8 cellular contexts compared by ENCODE assay signal in genomic region chr3:57557088-57557537, GRCh38. TPM values are rescaled to one million over a fixed set of nuclear protein-coding genes. Genes with fewer than 3 reads are reported as not detected.
DNase-seq lines count a peak whose midpoint lies in the region; TF ChIP-seq lines count a peak whose summit lies in the region.

No MANE protein-coding gene starts in this region.

- H4K20me1 ChIP-seq in DOHH2 (ENCODE audit: control insufficient read depth, insufficient read depth, low read depth, low read length) = peaks cover 11% of the 10 kb centered on the region
- peaks cover 15% of the 10 kb centered on the region for H4K20me1 ChIP-seq in SU-DHL-6 (ENCODE audit: low read depth, low read length)

- H3F3A ChIP-seq in DOHH2 (ENCODE audit: control insufficient read depth, insufficient read depth) (no peaks in the 10 kb centered on the region), SU-DHL-6 (ENCODE audit: insufficient read depth) (peaks cover 11% of the 10 kb centered on the region)

- DNase-seq in HFFc6 (peak; percentile 34), astrocyte of the hippocampus (ENCODE audit: low read depth, low spot score) (peak; percentile 62), kidney epithelial cell (ENCODE audit: low read depth) (no peak), NCI-H510A (lab: John Stamatoyannopoulos, UW) (no peak), COR-L47 (lab: John Stamatoyannopoulos, UW) (no peak)
- peak in 2 of 3 donors; percentile 12 to 19 for DNase-seq in stimulated activated CD4-positive, alpha-beta T cell treated with anti-CD3 and anti-CD28 coated beads, TNF-alpha, amount 100 ng/mL, for 48 hours (ENCODE audit: low read depth in 3 of 3)

- H3K9me2 ChIP-seq in DOHH2 (replicated peaks; ENCODE audit: control insufficient read depth, low read length) = no peaks in the 10 kb centered on the region
- no peaks in the 10 kb centered on the region for H3K9me2 ChIP-seq in SU-DHL-6 (replicated peaks; ENCODE audit: insufficient read depth, low read length)

- H3K79me2 ChIP-seq in DOHH2 (ENCODE audit: control insufficient read depth, low read length) (peaks cover 77% of the 10 kb centered on the region), SU-DHL-6 (ENCODE audit: insufficient read depth, low read length) (peaks cover 56% of the 10 kb centered on the region)

- no peaks in the 10 kb centered on the region for H3K9me3 Mint-ChIP-seq in HFFc6

- H3K4me3 ChIP-seq in DOHH2 (ENCODE audit: low read length) (peak overlapping the region; percentile 99), SU-DHL-6 (ENCODE audit: insufficient read depth, low read length, poor library complexity, severe bottlenecking) (peak overlapping the region; percentile 81), kidney epithelial cell (ENCODE audit: low read depth, low read length) (peak overlapping the region; percentile 75)

- peak overlapping the region; percentile 84 for H3K9ac ChIP-seq in SU-DHL-6 (ENCODE audit: low read length)

- peaks cover 26% of the 10 kb centered on the region for H3K4me1 ChIP-seq in DOHH2 (ENCODE audit: control insufficient read depth, low read length)

- no peak overlapping the region for H2AFZ ChIP-seq in SU-DHL-6 (ENCODE audit: low read depth, low read length, severe bottlenecking)

- H3K9me3 ChIP-seq in DOHH2 (ENCODE audit: control insufficient read depth, insufficient read depth, low read length) = no peaks in the 10 kb centered on the region
- no peaks in the 10 kb centered on the region for H3K9me3 ChIP-seq in SU-DHL-6 (ENCODE audit: insufficient read depth, low read length)

- H3K27ac ChIP-seq in DOHH2 (ENCODE audit: low read depth, low read length) (peak overlapping the region; percentile 85), SU-DHL-6 (ENCODE audit: low read depth, low read length) (peak overlapping the region; percentile 83)

- H3K36me3 ChIP-seq in DOHH2 (ENCODE audit: control insufficient read depth, low read length) = peaks cover 58% of the 10 kb centered on the region
- peaks cover 23% of the 10 kb centered on the region for H3K36me3 ChIP-seq in SU-DHL-6 (ENCODE audit: low read length)
- H3K36me3 ChIP-seq in kidney epithelial cell (ENCODE audit: control insufficient read depth, insufficient read depth, low read length) = no peaks in the 10 kb centered on the region

- H3K27me3 Mint-ChIP-seq in HFFc6 (ENCODE audit: insufficient read depth) = no peaks in the 10 kb centered on the region; the same call in 1 of the 2 replicates

- peak overlapping the region; percentile 96 for H3K4me2 ChIP-seq in DOHH2 (ENCODE audit: low read length)
- peak overlapping the region; percentile 89 for H3K4me2 ChIP-seq in SU-DHL-6 (ENCODE audit: low read depth, low read length, poor library complexity, severe bottlenecking)

- peak overlapping the region; percentile 94 for H3K4me3 Mint-ChIP-seq in HFFc6

- H3K4me1 Mint-ChIP-seq in HFFc6 (ENCODE audit: low read depth) = peaks cover 46% of the 10 kb centered on the region

- H3K36me3 Mint-ChIP-seq in HFFc6 (ENCODE audit: low read depth) = peaks cover 42% of the 10 kb centered on the region

- TF ChIP-seq CTCF in DOHH2 (IDR thresholded peaks at IDR 0.05; ENCODE audit: low read depth, low read length, poor library complexity, severe bottlenecking) (no peak), HFFc6 (IDR thresholded peaks at IDR 0.05) (no peak), SU-DHL-6 (IDR thresholded peaks at IDR 0.05; ENCODE audit: insufficient read depth, low read length, poor library complexity, severe bottlenecking) (no peak), kidney epithelial cell (IDR thresholded peaks at IDR 0.05; ENCODE audit: insufficient read depth, low read length, poor library complexity, severe bottlenecking) (no peak)

- H3K27ac Mint-ChIP-seq in HFFc6 = peak overlapping the region; percentile 98

- H3K27me3 ChIP-seq in DOHH2 (ENCODE audit: control insufficient read depth, low read length) (no peaks in the 10 kb centered on the region), SU-DHL-6 (ENCODE audit: low read length) (no peaks in the 10 kb centered on the region), kidney epithelial cell (ENCODE audit: control insufficient read depth, insufficient read depth, low read length) (no peaks in the 10 kb centered on the region)

RNA-seq across cellular contexts. Expression of gene PDE12, which starts 1.0 kb away (rescaled TPM):
- total RNA-seq in HFFc6 (2021; fragmentation: NEBNext Ultra II Directional; extraction: Animal tissue kit (Norgen Biotek cat#: 25700)) = 10 to 100 TPM; 17.6 to 21.9 (median 20.8) TPM
- total RNA-seq in kidney epithelial cell = 22.8 and 25.4 TPM in 2 replicates

RNA-seq across cellular contexts. Expression of gene DNAH12, which starts 13.0 kb away (rescaled TPM):
- total RNA-seq in HFFc6 (2021; fragmentation: NEBNext Ultra II Directional; extraction: Animal tissue kit (Norgen Biotek cat#: 25700)) = under 1 TPM in 5 of 6 experiments, not detected in 1; 0.05 to 0.07 (median 0.05) TPM
- 0.41 TPM in 1 of 2 replicates, not detected in the other for total RNA-seq in kidney epithelial cell

RNA-seq across cellular contexts. Expression of gene ARF4, which starts 40.0 kb away (rescaled TPM):
- total RNA-seq in HFFc6 (2021; fragmentation: NEBNext Ultra II Directional; extraction: Animal tissue kit (Norgen Biotek cat#: 25700)) = 100 to 1,000 TPM; 446 to 567 (median 535) TPM
- total RNA-seq in kidney epithelial cell = 208 TPM in 2 replicates

Comparison
In these comparisons a context has a peak if more than half of its experiments do, and no peak if none do; other contexts are left out.
1. DNase-seq: peak in HFFc6 (single experiment), astrocyte of the hippocampus (single experiment) and stimulated activated CD4-positive, alpha-beta T cell treated with anti-CD3 and anti-CD28 coated beads, TNF-alpha, amount 100 ng/mL, for 48 hours (2 of 3); none in kidney epithelial cell (single experiment), NCI-H510A (single experiment) and COR-L47 (single experiment).
2. Peak in every context shown above with its lines, with median percentiles within 50 percentile points of each other: H3K4me3 ChIP-seq.